8 cellular contexts compared by ENCODE assay signal in the genomic region with DNA sequence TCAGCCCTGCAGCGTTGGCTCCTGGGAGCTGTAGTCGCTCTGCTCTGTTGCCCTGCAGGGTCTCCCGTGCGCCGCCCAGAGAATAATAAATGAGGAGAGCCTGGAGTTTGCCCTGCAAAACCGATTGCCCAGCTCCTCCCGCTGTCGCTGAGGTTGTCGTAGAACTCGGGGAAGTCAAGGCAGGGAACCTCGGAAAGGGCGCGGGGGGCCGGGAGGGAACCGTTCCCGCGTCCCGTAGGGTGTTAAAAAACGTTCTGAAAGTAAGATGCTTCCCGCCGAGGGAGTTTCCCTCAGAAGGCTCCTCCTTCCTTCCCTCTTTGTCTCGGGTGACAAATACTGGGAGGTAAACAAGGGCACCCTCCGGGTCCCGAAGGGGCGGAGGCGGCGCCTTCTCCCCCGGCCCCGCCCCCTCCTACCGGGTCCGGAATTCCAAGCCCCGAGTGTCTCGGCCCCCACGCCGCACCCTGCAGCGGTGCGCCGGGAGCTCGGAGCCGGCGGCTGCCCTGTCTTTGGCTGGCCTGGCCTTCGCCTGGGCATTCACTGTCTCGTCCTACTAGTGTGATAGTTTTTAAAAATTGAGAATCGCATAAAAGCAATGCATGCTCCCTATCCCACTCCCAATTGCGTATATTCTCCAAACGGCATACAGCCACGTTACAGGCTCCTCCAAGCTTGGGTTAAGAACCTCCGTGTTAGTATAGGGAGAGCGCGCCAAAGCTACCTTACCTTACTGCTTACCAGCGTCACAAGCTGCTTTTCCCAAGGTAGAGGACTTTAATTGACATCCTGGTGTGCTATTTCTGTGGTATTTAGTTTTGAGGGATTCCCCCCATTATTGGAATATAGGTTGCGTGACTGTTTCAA. TPM values are rescaled to one million over a fixed set of nuclear protein-coding genes. Genes with fewer than 3 reads are reported as not detected.
DNase-seq lines count a peak whose midpoint lies in the region; ATAC-seq and TF ChIP-seq lines count a peak whose summit lies in the region.

No MANE protein-coding gene starts in this region.

- peak; percentile 86 for DNase-seq in BE2C
- peak; percentile 67 to 78 for DNase-seq in NCI-H187 (lab: John Stamatoyannopoulos, UW)
- peak; percentile 87 for DNase-seq in colonic mucosa
- peak; percentile 74 to 78 for DNase-seq in left colon
- peak; percentile 1 to 7 for DNase-seq in stimulated activated CD4-positive, alpha-beta T cell treated with anti-CD3 and anti-CD28 coated beads, Interleukin-4, amount 100 ng/mL, for 4 hours

- peaks cover 45% of the 10 kb centered on the region for H3K4me1 Mint-ChIP-seq in T-helper 1 cell treated with Interleukin-12 subunit alpha and Interleukin-12 subunit beta and Interleukin-4 antibody, amounts not matched to agents 30 μg/mL and 1 μg/mL, for 36 hours (ENCODE audit: low read depth)

- H3K9me3 Mint-ChIP-seq in T-helper 1 cell treated with Interleukin-12 subunit alpha and Interleukin-12 subunit beta and Interleukin-4 antibody, amounts not matched to agents 30 μg/mL and 1 μg/mL, for 36 hours, result no peaks in the 10 kb centered on the region

- H3K36me3 ChIP-seq in BE2C, result peaks cover 34% of the 10 kb centered on the region
- H3K36me3 ChIP-seq in colonic mucosa, result no peaks in the 10 kb centered on the region

- H3K27me3 Mint-ChIP-seq in T-helper 1 cell treated with Interleukin-12 subunit alpha and Interleukin-12 subunit beta and Interleukin-4 antibody, amounts not matched to agents 30 μg/mL and 1 μg/mL, for 36 hours (ENCODE audit: low read depth), result peaks cover 1% of the 10 kb centered on the region

- H3K9ac ChIP-seq in colonic mucosa (ENCODE audit: low read depth in 2 of 2, low read length in 2 of 2), result peak overlapping the region; percentile 64 to 88

- intact Hi-C loops in colonic mucosa (cut with DNase I) (loop anchor here (5.0 kb wide), 1 partner anchor 37 kb away; the partner anchor contains the start of gene SAP30), left colon (cut with DNase I, micrococcal nuclease) (loop anchor here in 1 of 2 donors (5.0 kb wide), 1 partner anchor 37 kb away; the partner anchor contains the start of gene SAP30)

- H3K4me1 ChIP-seq in BE2C (no peaks in the 10 kb centered on the region), colonic mucosa (no peaks in the 10 kb centered on the region)

- peak overlapping the region; percentile 85 for H3K4me3 ChIP-seq in BE2C (ENCODE audit: low read depth, low read length)
- H3K4me3 ChIP-seq in colonic mucosa, result peak overlapping the region; percentile 91

- H3K27me3 ChIP-seq in BE2C (no peaks in the 10 kb centered on the region), colonic mucosa (no peaks in the 10 kb centered on the region)

- peak overlapping the region; percentile 94 for H3K4me3 Mint-ChIP-seq in T-helper 1 cell treated with Interleukin-12 subunit alpha and Interleukin-12 subunit beta and Interleukin-4 antibody, amounts not matched to agents 30 μg/mL and 1 μg/mL, for 36 hours

- peaks cover 31% of the 10 kb centered on the region for H3K36me3 Mint-ChIP-seq in T-helper 1 cell treated with Interleukin-12 subunit alpha and Interleukin-12 subunit beta and Interleukin-4 antibody, amounts not matched to agents 30 μg/mL and 1 μg/mL, for 36 hours (ENCODE audit: low read depth)

- peak overlapping the region; percentile 100 for H3K27ac ChIP-seq in colonic mucosa

- TF ChIP-seq CTCF in BE2C (IDR thresholded peaks at IDR 0.05; ENCODE audit: low read depth, low read length) (no peak), colonic mucosa (IDR thresholded peaks at IDR 0.05) (no peak)

- peak; percentile 27 for ATAC-seq in GM18861 (IDR thresholded peaks at IDR 0.05; ENCODE audit: unreplicated experiment)
- peak; percentile 34 for ATAC-seq in HG03039 (IDR thresholded peaks at IDR 0.05; ENCODE audit: unreplicated experiment)
- ATAC-seq in left colon, result peak; percentile 54

- peak overlapping the region; percentile 98 for H3K27ac Mint-ChIP-seq in T-helper 1 cell treated with Interleukin-12 subunit alpha and Interleukin-12 subunit beta and Interleukin-4 antibody, amounts not matched to agents 30 μg/mL and 1 μg/mL, for 36 hours

- H3K9me3 ChIP-seq in BE2C (no peaks in the 10 kb centered on the region), colonic mucosa (no peaks in the 10 kb centered on the region)

RNA-seq across cellular contexts. Expression of gene HMGB2, which starts 1.0 kb away (rescaled TPM):
- polyA plus RNA-seq in BE2C (2012; ENCODE audit: insufficient read depth, insufficient read length, low read depth), result 86.8 TPM
- total RNA-seq in colonic mucosa, result 100 to 1,000 TPM in 1 of 2 donors, 10 to 100 TPM in 1; 94.3 to 246 TPM
- total RNA-seq in left colon, result 10 to 100 TPM; 41.5 to 61.3 TPM

RNA-seq across cellular contexts. Expression of gene SAP30, which starts 35.6 kb away (rescaled TPM):
- 15.7 TPM for polyA plus RNA-seq in BE2C (2012; ENCODE audit: insufficient read depth, insufficient read length, low read depth)
- total RNA-seq in colonic mucosa (10 to 100 TPM; 18.8 to 20.0 TPM), left colon (1 to 10 TPM; 6.5 to 7.6 TPM)

Comparison
In these comparisons a context has a peak if more than half of its experiments do, and no peak if none do; other contexts are left out.
1. Peak in every context shown above with its lines: DNase-seq, ATAC-seq, H3K4me3 ChIP-seq and H3K27ac ChIP-seq.
2. DNase-seq: peak in every context shown above with its lines; median percentile 87 in colonic mucosa; 86 in BE2C; 76 in left colon; 72 in NCI-H187; 4 in stimulated activated CD4-positive, alpha-beta T cell treated with anti-CD3 and anti-CD28 coated beads, Interleukin-4, amount 100 ng/mL, for 4 hours.